In the genomic region with DNA sequence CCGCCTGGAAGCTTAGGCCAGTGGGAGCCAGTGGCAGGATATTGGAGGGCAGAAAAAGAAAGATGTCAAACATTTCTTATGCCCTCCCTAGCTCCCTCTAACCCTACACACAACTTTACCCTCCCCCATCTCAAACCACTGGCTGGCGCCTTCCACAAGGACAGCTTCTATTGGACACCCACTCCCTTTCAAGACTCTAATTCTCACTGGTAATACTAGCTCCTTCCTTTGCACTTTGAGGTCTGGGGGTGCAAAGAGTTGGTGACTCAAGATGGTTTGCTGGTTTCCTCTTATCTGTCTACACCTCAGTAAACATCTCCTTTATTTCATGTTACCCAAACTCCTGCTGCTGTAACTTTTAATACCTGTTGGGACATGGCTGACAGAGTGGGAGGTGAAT, we compare ENCODE assay signal across 11 cellular contexts. TPM values are rescaled to one million over a fixed set of nuclear protein-coding genes. Genes with fewer than 3 reads are reported as not detected.
A peak's percentile ranks its signal among the peaks of the same experiment; 100 is the strongest.
DNase-seq lines count a peak whose midpoint lies in the region; ATAC-seq and TF ChIP-seq lines count a peak whose summit lies in the region.
"Had no signal": no experiment of that assay in that cellular context is flagged by ENCODE, and none has a peak within 500 bp of the region (broad histone marks: within the 10 kb centered on the region; RNA-seq: fewer than 3 reads in every experiment).

No MANE protein-coding gene starts in this region.

- TF ChIP-seq CTCF in heart left ventricle (IDR thresholded peaks at IDR 0.05) = no peak

- DNase-seq in heart left ventricle (no peak), Right ventricle myocardium superior (no peak), NCI-H2171 (lab: John Stamatoyannopoulos, UW) (no peak), nucleus accumbens (lab: John Stamatoyannopoulos, UW) (no peak), NCI-H2081 (lab: John Stamatoyannopoulos, UW) (no peak)
- DNase-seq in activated CD4-positive, alpha-beta T cell treated with anti-CD3 and anti-CD28 coated beads, Interleukin-2, amount 50 U/mL, for 1 hour = peak; percentile 18
- DNase-seq in effector memory CD8-positive, alpha-beta T cell = peak; percentile 44 to 46 (median 45)
- DNase-seq: naive B cell; SHP77; stimulated activated CD4-positive, alpha-beta T cell treated with anti-CD3 and anti-CD28 coated beads, Interleukin-2, amount 100 ng/mL, for 48 hours had no signal

- H3K27me3 Mint-ChIP-seq in effector memory CD8-positive, alpha-beta T cell = no peaks in the 10 kb centered on the region
- H3K27me3 Mint-ChIP-seq in stimulated activated naive CD8-positive, alpha-beta T cell treated with anti-CD3 and anti-CD28 coated beads, Interleukin-15, Interleukin-2, amounts not matched to agents 100 ng/mL and 50 ng/mL, for 24 hours = no peaks in the 10 kb centered on the region

- no peaks in the 10 kb centered on the region for H3K36me3 Mint-ChIP-seq in effector memory CD8-positive, alpha-beta T cell (ENCODE audit: insufficient read depth)
- no peaks in the 10 kb centered on the region for H3K36me3 Mint-ChIP-seq in stimulated activated naive CD8-positive, alpha-beta T cell treated with anti-CD3 and anti-CD28 coated beads, Interleukin-15, Interleukin-2, amounts not matched to agents 100 ng/mL and 50 ng/mL, for 24 hours (ENCODE audit: low read depth)
- H3K36me3 Mint-ChIP-seq: naive B cell had no signal

- H3K27ac Mint-ChIP-seq in effector memory CD8-positive, alpha-beta T cell = peak overlapping the region; percentile 57 to 68
- H3K27ac Mint-ChIP-seq in stimulated activated naive CD8-positive, alpha-beta T cell treated with anti-CD3 and anti-CD28 coated beads, Interleukin-15, Interleukin-2, amounts not matched to agents 100 ng/mL and 50 ng/mL, for 24 hours = peak overlapping the region; percentile 26
- H3K27ac Mint-ChIP-seq: naive B cell had no signal

- H3K4me1 ChIP-seq in heart left ventricle = peaks cover 0 to 23% (median 2%) of the 10 kb centered on the region in 12 donors

- no peak for TF ChIP-seq POLR2A in heart left ventricle (IDR thresholded peaks at IDR 0.05)

- peak overlapping the region in 9 of 12 donors; percentile 4 to 71 (median 58) for H3K27ac ChIP-seq in heart left ventricle

- no peak overlapping the region for H3K4me3 ChIP-seq in heart left ventricle

- H3K9me3 Mint-ChIP-seq in effector memory CD8-positive, alpha-beta T cell = peaks cover 0 to 8% of the 10 kb centered on the region in 2 donors
- no peaks in the 10 kb centered on the region for H3K9me3 Mint-ChIP-seq in stimulated activated naive CD8-positive, alpha-beta T cell treated with anti-CD3 and anti-CD28 coated beads, Interleukin-15, Interleukin-2, amounts not matched to agents 100 ng/mL and 50 ng/mL, for 24 hours
- H3K9me3 Mint-ChIP-seq: naive B cell had no signal

- intact Hi-C loops in heart left ventricle (cut with DNase I) (loop anchor here in 1 of 10 donors (5.0 kb wide), 1 partner anchor 49 kb away; no protein-coding TSS in a partner anchor), Right ventricle myocardium superior (cut with DNase I) (no loop called here)

- peaks cover 35% of the 10 kb centered on the region in 2 donors for H3K4me1 Mint-ChIP-seq in effector memory CD8-positive, alpha-beta T cell (ENCODE audit: low read depth in 2 of 2)
- peaks cover 47% of the 10 kb centered on the region for H3K4me1 Mint-ChIP-seq in stimulated activated naive CD8-positive, alpha-beta T cell treated with anti-CD3 and anti-CD28 coated beads, Interleukin-15, Interleukin-2, amounts not matched to agents 100 ng/mL and 50 ng/mL, for 24 hours (ENCODE audit: low read depth)

- H3K4me3 Mint-ChIP-seq in effector memory CD8-positive, alpha-beta T cell = peak overlapping the region; percentile 45 to 70
- no peak overlapping the region for H3K4me3 Mint-ChIP-seq in stimulated activated naive CD8-positive, alpha-beta T cell treated with anti-CD3 and anti-CD28 coated beads, Interleukin-15, Interleukin-2, amounts not matched to agents 100 ng/mL and 50 ng/mL, for 24 hours
- H3K4me3 Mint-ChIP-seq: naive B cell had no signal

- ATAC-seq in heart left ventricle (no peak), Right ventricle myocardium superior (ENCODE audit: poor library complexity) (no peak)
- ATAC-seq in effector memory CD8-positive, alpha-beta T cell (replicated peaks) = peak; percentile 92

- no peaks in the 10 kb centered on the region for H3K9me3 ChIP-seq in heart left ventricle

- 96 to 100% (median 96%) methylated on average over 2 of the region's 2 CpGs for WGBS in heart left ventricle, 4 donors

- H3K27me3 ChIP-seq in heart left ventricle = no peaks in the 10 kb centered on the region

- H3K36me3 ChIP-seq in heart left ventricle = no peaks in the 10 kb centered on the region

RNA-seq across cellular contexts. Expression of a gene that starts 11.6 kb away (rescaled TPM):
- total RNA-seq in heart left ventricle (10 to 100 TPM; 20.9 to 52.0 (median 24.6) TPM), Right ventricle myocardium superior (23.6 TPM)
- 1 to 10 TPM; 5.5 to 9.1 TPM for polyA plus RNA-seq in heart left ventricle

RNA-seq across cellular contexts. Expression of a gene that starts 11.6 kb away (rescaled TPM):
- total RNA-seq in heart left ventricle (10 to 100 TPM; 12.8 to 28.4 (median 20.1) TPM), Right ventricle myocardium superior (16.9 TPM)
- polyA plus RNA-seq in heart left ventricle = 10 to 100 TPM in 1 of 2 donors, 1 to 10 TPM in 1; 4.3 to 16.8 TPM

Comparison
In these comparisons a context has a peak if more than half of its experiments do, and no peak if none do; other contexts are left out.
1. DNase-seq: peak in activated CD4-positive, alpha-beta T cell treated with anti-CD3 and anti-CD28 coated beads, Interleukin-2, amount 50 U/mL, for 1 hour (single experiment) and effector memory CD8-positive, alpha-beta T cell (3 of 3); none in heart left ventricle (0 of 5), Right ventricle myocardium superior (single experiment), NCI-H2171 (single experiment), nucleus accumbens (0 of 56) and NCI-H2081 (0 of 2).